ENCODE assay signal across 17 cellular contexts in the genomic region with DNA sequence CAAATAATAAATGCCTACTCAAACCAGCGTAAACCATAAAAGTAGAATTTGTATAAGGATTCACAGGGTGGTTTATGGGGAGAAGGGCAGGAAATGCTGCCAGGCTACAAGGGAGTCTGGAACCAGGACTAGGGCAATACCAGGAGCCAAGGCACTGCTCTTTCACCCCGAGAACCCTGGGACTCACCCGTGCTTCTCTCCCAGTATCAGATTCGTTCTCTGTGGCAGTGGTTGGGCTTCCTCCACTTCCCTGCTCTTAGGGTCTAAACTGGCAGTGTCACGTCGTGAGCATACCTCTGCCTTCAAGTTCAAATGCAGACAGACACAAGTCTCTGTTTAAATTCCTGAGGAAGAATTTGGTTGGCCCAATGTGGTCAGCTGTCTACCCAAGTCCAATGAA. TPM values are rescaled to one million over a fixed set of nuclear protein-coding genes. Genes with fewer than 3 reads are reported as not detected.
DNase-seq lines count a peak whose midpoint lies in the region; ATAC-seq, FAIRE-seq and TF ChIP-seq lines count a peak whose summit lies in the region.
"Had no signal": no experiment of that assay in that cellular context is flagged by ENCODE, and none has a peak within 500 bp of the region (broad histone marks: within the 10 kb centered on the region; RNA-seq: fewer than 3 reads in every experiment).

No MANE protein-coding gene starts in this region.

- H3K9ac ChIP-seq in duodenal mucosa (ENCODE audit: low read depth in 1 of 2, low read length in 2 of 2), result no peak overlapping the region
- H3K9ac ChIP-seq: SK-N-SH had no signal

- no peak for FAIRE-seq in pancreas (lab: Jason Lieb, UNC)

- TF ChIP-seq CTCF in HEK293 (tag by site-specific recombination; IDR thresholded peaks at IDR 0.05) (no peak), Panc1 (IDR thresholded peaks at IDR 0.05) (no peak), pancreas (IDR thresholded peaks at IDR 0.05) (no peak)

- POLR2A ChIA-PET in HEK293 (lab: Yijun Ruan, JAX), result no interaction called here
- POLR2A ChIA-PET in Panc1 (lab: Charles Lee), result interaction anchor here (0.6 kb wide), 1 partner anchor 10 kb away, joined by 3 read pairs; no protein-coding TSS in a partner anchor

- H3K27ac ChIP-seq in HEK293 (ENCODE audit: extremely low read depth, low read depth, low read length) (no peak overlapping the region; the same call in 1 of the 2 replicates), Panc1 (ENCODE audit: low read length) (peak overlapping the region; percentile 83), duodenal mucosa (ENCODE audit: low read depth, low read length) (peak overlapping the region; percentile 22), pancreas (peak overlapping the region in 3 of 4 donors; percentile 56 to 60 (median 57))

- in situ Hi-C loops in Panc1 (cut with HindIII; ENCODE audit: low pct_unique_long_range_greater_than_20kb, low sequenced_read_pairs), result no loop called here

- 88% methylated on average over 6 of the region's 6 CpGs for WGBS in pancreas, 2 donors

- H3K4me3 ChIP-seq in HEK293 (ENCODE audit: low read depth, low read length) (no peak overlapping the region), Panc1 (ENCODE audit: low read depth in 2 of 2, low read length in 2 of 2) (no peak overlapping the region), duodenal mucosa (ENCODE audit: low read depth in 1 of 2, low read length in 2 of 2) (peak overlapping the region; percentile 2 to 19), pancreas (no peak overlapping the region)

- H3K27me3 ChIP-seq in Panc1 (ENCODE audit: control insufficient read depth, insufficient read depth, low read length) (no peaks in the 10 kb centered on the region), duodenal mucosa (ENCODE audit: control insufficient read depth in 1 of 2, insufficient read depth in 2 of 2, low read length in 2 of 2) (no peaks in the 10 kb centered on the region), pancreas (no peaks in the 10 kb centered on the region)

- DNase-seq in Panc1 (ENCODE audit: low read depth, low spot score) (no peak), pancreas (no peak), DMS153 treated with DMSO at 0.1 percent for 48 hours (lab: John Stamatoyannopoulos, UW; ENCODE audit: unreplicated experiment) (no peak)
- DNase-seq: CD8-positive, alpha-beta memory T cell; DMS79 treated with DMSO at 0.1 percent for 48 hours; GOT3; KG1; NCI-H1105 treated with DMSO at 0.1 percent for 48 hours; NCI-H1694; NCI-H2081 treated with DMSO at 0.1 percent for 48 hours; NCI-H446 treated with DMSO at 0.1 percent for 48 hours; SHP77; SK-N-SH had no signal

- no TSS peak for BruUV-seq in Panc1 (replicated peaks; lab: Mats Ljungman, UMichigan)

- no peaks in the 10 kb centered on the region for H3K9me3 ChIP-seq in HEK293 (ENCODE audit: control insufficient read depth, insufficient read depth, low read depth, low read length)
- H3K9me3 ChIP-seq in Panc1 (ENCODE audit: control insufficient read depth, insufficient read depth, low read depth, low read length), result no peaks in the 10 kb centered on the region
- H3K9me3 ChIP-seq in duodenal mucosa (ENCODE audit: control insufficient read depth in 1 of 2, low read length in 2 of 2), result no peaks in the 10 kb centered on the region
- H3K9me3 ChIP-seq in pancreas, result no peaks in the 10 kb centered on the region
- H3K9me3 ChIP-seq: SK-N-SH had no signal

- intact Hi-C loops in Panc1 (cut with micrococcal nuclease; ENCODE audit: unreplicated experiment) (no loop called here), pancreas (cut with DNase I) (no loop called here)

- H3K4me1 ChIP-seq in HEK293 (ENCODE audit: control insufficient read depth, insufficient read depth, low read length) (peaks cover 58% of the 10 kb centered on the region), Panc1 (ENCODE audit: control insufficient read depth, insufficient read depth, low read length) (peaks cover 81% of the 10 kb centered on the region), duodenal mucosa (ENCODE audit: control insufficient read depth in 1 of 2, insufficient read depth in 2 of 2, low read length in 2 of 2) (peaks cover 47 to 68% of the 10 kb centered on the region in 2 donors), pancreas (peaks cover 13 to 18% (median 14%) of the 10 kb centered on the region in 3 donors)

- CTCF ChIA-PET in HEK293 (lab: Yijun Ruan, JAX), result interaction anchor here (0.6 kb wide), 1 partner anchor 12 kb away, joined by 4 read pairs; no protein-coding TSS in a partner anchor
- CTCF ChIA-PET in Panc1 (lab: Charles Lee), result no interaction called here

- no peaks in the 10 kb centered on the region for H3K36me3 ChIP-seq in HEK293 (ENCODE audit: control insufficient read depth in 2 of 2, insufficient read depth in 1 of 2, low read length in 2 of 2)
- no peaks in the 10 kb centered on the region for H3K36me3 ChIP-seq in Panc1 (ENCODE audit: control insufficient read depth, insufficient read depth, low read length)
- H3K36me3 ChIP-seq in duodenal mucosa (ENCODE audit: control insufficient read depth in 1 of 2, insufficient read depth in 2 of 2, low read length in 2 of 2), result no peaks in the 10 kb centered on the region
- no peaks in the 10 kb centered on the region for H3K36me3 ChIP-seq in pancreas

- ATAC-seq in Panc1 (no peak), pancreas (no peak), GM21529 (IDR thresholded peaks at IDR 0.05; ENCODE audit: unreplicated experiment) (no peak), GM21723 (IDR thresholded peaks at IDR 0.05; ENCODE audit: unreplicated experiment) (no peak)

TF ChIP-seq in HEK293, 187 proteins besides CTCF, POLR2A, EP300 and RAD21:
- TF ChIP-seq ZNF449 (tag by site-specific recombination; IDR thresholded peaks at IDR 0.05) (peak; percentile 69; the same call in 1 of the 2 replicates), ZNF621 (tag by site-specific recombination; IDR thresholded peaks at IDR 0.05) (no peak), MEIS1 (CRISPR knock-in tag; IDR thresholded peaks at IDR 0.05; ENCODE audit: borderline replicate concordance) (no peak)

RNA-seq across cellular contexts. Expression of gene PRKCA, which starts 49.3 kb away (rescaled TPM):
- 53.0 TPM for total RNA-seq in Panc1 (2021; ENCODE audit: unreplicated experiment)
- polyA plus RNA-seq in Panc1 (2012; ENCODE audit: insufficient read length), result 19.2 TPM
- total RNA-seq in pancreas, result 10 to 100 TPM in 4 of 6 donors, 1 to 10 TPM in 2; 8.9 to 22.3 (median 11.7) TPM
- polyA plus RNA-seq in pancreas, result 1 to 10 TPM; 3.5 to 5.0 TPM

Comparison
In these comparisons a context has a peak if more than half of its experiments do, and no peak if none do; other contexts are left out.
1. H3K4me3 ChIP-seq: peak in duodenal mucosa (2 of 2); none in HEK293 (single experiment), Panc1 (0 of 2) and pancreas (0 of 4).